Comparison of ENCODE assay signal across 13 cellular contexts in genomic region chrX:141589408-141589807, GRCh38. TPM values are rescaled to one million over a fixed set of nuclear protein-coding genes. Genes with fewer than 3 reads are reported as not detected.
"Had no signal": no experiment of that assay in that cellular context is flagged by ENCODE, and none has a peak within 500 bp of the region (broad histone marks: within the 10 kb centered on the region; RNA-seq: fewer than 3 reads in every experiment).

Gene SPANXA2, plus strand, starts transcription at chrX:141589708. Its CDS starts 60 bp downstream, at chrX:141589768.

RNA-seq across cellular contexts. Expression of gene SPANXA2, which starts in this region (rescaled TPM):
- total RNA-seq: activated B cell treated with CpG ODN at 0.5 μM for 24 hours; activated CD4-positive, alpha-beta memory T cell treated with anti-CD3 and anti-CD28 coated beads for 36 hours; activated CD4-positive, alpha-beta memory T cell treated with anti-CD3 and anti-CD28 coated beads, Interleukin-2, amount 10 ng/mL, durations not matched to agents 7 days and 5 days; activated CD4-positive, alpha-beta T cell treated with anti-CD3 and anti-CD28 coated beads for 36 hours; activated CD4-positive, alpha-beta T cell treated with anti-CD3 and anti-CD28 coated beads, Interleukin-2, amount 10 ng/mL, durations not matched to agents 24 days and 14 days; activated CD4-positive, alpha-beta T cell treated with anti-CD3 and anti-CD28 coated beads, Interleukin-2, amount 10 ng/mL, durations not matched to agents 7 days and 5 days; activated CD8-positive, alpha-beta memory T cell treated with anti-CD3 and anti-CD28 coated beads for 36 hours; activated CD8-positive, alpha-beta memory T cell treated with anti-CD3 and anti-CD28 coated beads, Interleukin-2, amount 10 ng/mL, durations not matched to agents 7 days and 5 days; activated CD8-positive, alpha-beta T cell treated with anti-CD3 and anti-CD28 coated beads for 36 hours; activated CD8-positive, alpha-beta T cell treated with anti-CD3 and anti-CD28 coated beads, Interleukin-2, amount 10 ng/mL, durations not matched to agents 7 days and 5 days; T-helper 17 cell; T-helper 2 cell treated with Interferon-gamma antibody and Interleukin-4, amounts not matched to agents 100 ng/mL and 5 ng/mL, for 36 hours; WTC11 had no signal
